In genomic region chr17:76867578-76868175, GRCh38 we compare ENCODE assay signal across 10 cellular contexts. TPM values are rescaled to one million over a fixed set of nuclear protein-coding genes. Genes with fewer than 3 reads are reported as not detected.
DNase-seq lines count a peak whose midpoint lies in the region; ATAC-seq, FAIRE-seq and TF ChIP-seq lines count a peak whose summit lies in the region.
"Had no signal": no experiment of that assay in that cellular context is flagged by ENCODE, and none has a peak within 500 bp of the region (broad histone marks: within the 10 kb centered on the region; RNA-seq: fewer than 3 reads in every experiment).

No MANE protein-coding gene starts in this region.

- no peaks in the 10 kb centered on the region for H3K9me3 ChIP-seq in CD4-positive, alpha-beta T cell (ENCODE audit: control insufficient read depth, low read length)
- H3K9me3 ChIP-seq in HUES6 (ENCODE audit: control insufficient read depth, insufficient read depth, low read depth, low read length) = no peaks in the 10 kb centered on the region
- no peaks in the 10 kb centered on the region for H3K9me3 ChIP-seq in mesodermal cell (ENCODE audit: control insufficient read depth, low read length)
- no peaks in the 10 kb centered on the region for H3K9me3 ChIP-seq in small intestine (ENCODE audit: control insufficient read depth, low read depth)
- H3K9me3 ChIP-seq: upper lobe of right lung had no signal

- no peak overlapping the region for H3K27ac ChIP-seq in CD4-positive, alpha-beta T cell (ENCODE audit: low read depth, low read length)
- H3K27ac ChIP-seq in HUES6 (ENCODE audit: low read depth, low read length) = no peak overlapping the region
- peak overlapping the region; percentile 88 for H3K27ac ChIP-seq in mesodermal cell (ENCODE audit: low read depth, low read length, severe bottlenecking)
- H3K27ac ChIP-seq in small intestine (ENCODE audit: low read depth in 1 of 2, low read length in 1 of 2) = no peak overlapping the region
- H3K27ac ChIP-seq: KMS-11, upper lobe of right lung had no signal

- peaks cover 35% of the 10 kb centered on the region for H3K27me3 Mint-ChIP-seq in CD4-positive, alpha-beta T cell

- no peak for TF ChIP-seq CTCF in CD4-positive, alpha-beta T cell (IDR thresholded peaks at IDR 0.05)
- no peak for TF ChIP-seq CTCF in astrocyte of the spinal cord (IDR thresholded peaks at IDR 0.05; ENCODE audit: low read depth, low read length)

- intact Hi-C loops in CD4-positive, alpha-beta T cell (cut with DNase I, micrococcal nuclease) = loop anchor here (1.0 to 2.0 kb wide), 4 partner anchors 189 to 379 kb away; no protein-coding TSS in a partner anchor

- in situ Hi-C loops in astrocyte of the spinal cord (cut with HindIII; ENCODE audit: low sequenced_read_pairs) = no loop called here

- ATAC-seq in CD4-positive, alpha-beta T cell (ENCODE audit: poor library complexity) = no peak
- ATAC-seq in GM21619 (IDR thresholded peaks at IDR 0.05; ENCODE audit: unreplicated experiment) (no peak), GM21447 (IDR thresholded peaks at IDR 0.05; ENCODE audit: unreplicated experiment) (no peak)

- H3K4me1 ChIP-seq in HUES6 (ENCODE audit: control insufficient read depth, insufficient read depth, low read length) (peaks cover 10% of the 10 kb centered on the region), mesodermal cell (ENCODE audit: control insufficient read depth, insufficient read depth, low read length, poor library complexity, severe bottlenecking) (peaks cover 33% of the 10 kb centered on the region), small intestine (ENCODE audit: control insufficient read depth in 2 of 2, insufficient read depth in 1 of 2, low read depth in 1 of 2, low read length in 1 of 2) (no peaks in the 10 kb centered on the region)

- 15 to 23% methylated on average over 19 to 20 of the region's 20 CpGs for WGBS in mesodermal cell (ENCODE audit: insufficient coverage in 2 of 2), 2 experiments
- WGBS in small intestine, 3 donors = 18 to 25% (median 21%) methylated on average over 20 of the region's 20 CpGs

- peak overlapping the region; percentile 88 for H3K4me3 Mint-ChIP-seq in CD4-positive, alpha-beta T cell

- peaks cover 41% of the 10 kb centered on the region for H3K27me3 ChIP-seq in CD4-positive, alpha-beta T cell (ENCODE audit: control insufficient read depth, insufficient read depth, low read length)
- H3K27me3 ChIP-seq in HUES6 (ENCODE audit: control insufficient read depth, insufficient read depth, low read length) (peaks cover 32% of the 10 kb centered on the region), small intestine (ENCODE audit: control insufficient read depth in 2 of 2, insufficient read depth in 2 of 2, low read length in 2 of 2) (peaks cover 0 to 23% of the 10 kb centered on the region in 2 donors)

- H3K9me3 Mint-ChIP-seq in CD4-positive, alpha-beta T cell = no peaks in the 10 kb centered on the region

- peak overlapping the region; percentile 63 for H3K4me3 ChIP-seq in HUES6 (ENCODE audit: low read depth, low read length)
- no peak overlapping the region for H3K4me3 ChIP-seq in astrocyte of the spinal cord (ENCODE audit: low read depth, low read length)
- H3K4me3 ChIP-seq in mesodermal cell (ENCODE audit: extremely low read depth, insufficient read depth, low read length, poor library complexity, severe bottlenecking) = peak overlapping the region; percentile 12
- H3K4me3 ChIP-seq in small intestine (ENCODE audit: low read depth in 1 of 2, low read length in 2 of 2) = no peak overlapping the region
- H3K4me3 ChIP-seq: upper lobe of right lung had no signal

- H3K36me3 ChIP-seq in HUES6 (ENCODE audit: control insufficient read depth, insufficient read depth, low read length) (no peaks in the 10 kb centered on the region), mesodermal cell (ENCODE audit: control insufficient read depth, insufficient read depth, low read length) (no peaks in the 10 kb centered on the region), small intestine (ENCODE audit: control insufficient read depth in 2 of 2, insufficient read depth in 2 of 2, low read length in 2 of 2) (no peaks in the 10 kb centered on the region)
- H3K36me3 ChIP-seq: upper lobe of right lung had no signal

- no peak overlapping the region for H3K27ac Mint-ChIP-seq in CD4-positive, alpha-beta T cell

- CTCF ChIA-PET in CD4-positive, alpha-beta T cell (lab: Charles Lee) = interaction anchor here (0.6 to 2.8 kb wide), 15 partner anchors 11 to 1002 kb away, joined by 3 to 54 read pairs (median 4); no protein-coding TSS in a partner anchor

- POLR2A ChIA-PET in CD4-positive, alpha-beta T cell (lab: Charles Lee) = interaction anchor here (0.8 to 1.9 kb wide), 5 partner anchors 188 to 221 kb away, joined by 3 to 18 read pairs (median 3); no protein-coding TSS in a partner anchor

- H3K9ac ChIP-seq in HUES6 (ENCODE audit: low read length) = peak overlapping the region; percentile 59
- H3K9ac ChIP-seq: KMS-11 had no signal

- H3K4me1 Mint-ChIP-seq in CD4-positive, alpha-beta T cell (ENCODE audit: low read depth) = peaks cover 15% of the 10 kb centered on the region

- DNase-seq in CD4-positive, alpha-beta T cell = no peak
- DNase-seq in astrocyte of the spinal cord (ENCODE audit: low read depth, low spot score) (peak; percentile 62), small intestine (no peak)
- DNase-seq in stimulated activated CD4-positive, alpha-beta T cell treated with anti-CD3 and anti-CD28 coated beads, Interleukin-4, amount 100 ng/mL, for 1 hour = no peak

- no peaks in the 10 kb centered on the region for H3K36me3 Mint-ChIP-seq in CD4-positive, alpha-beta T cell (ENCODE audit: low read depth)

- no peak for FAIRE-seq in small intestine (lab: Jason Lieb, UNC)

RNA-seq across cellular contexts. Expression of gene MGAT5B, which starts 0.5 kb away (rescaled TPM):
- under 1 TPM; 0.28 to 0.77 TPM for total RNA-seq in CD4-positive, alpha-beta T cell
- polyA plus RNA-seq in mesodermal cell (2013, experiment 1 of 2) = 4.1 TPM
- polyA plus RNA-seq in mesodermal cell (2013, experiment 2 of 2) = 5.3 TPM
- under 1 TPM in 1 of 3 donors, not detected in 2; 0.40 TPM for polyA plus RNA-seq in small intestine

Comparison
In these comparisons a context has a peak if more than half of its experiments do, and no peak if none do; other contexts are left out.
1. H3K4me3 ChIP-seq: peak in HUES6 (single experiment) and mesodermal cell (single experiment); none in astrocyte of the spinal cord (single experiment) and small intestine (0 of 2).